9 cellular contexts compared by ENCODE assay signal in genomic region chr11:47415091-47415854, GRCh38. TPM values are rescaled to one million over a fixed set of nuclear protein-coding genes. Genes with fewer than 3 reads are reported as not detected.
DNase-seq lines count a peak whose midpoint lies in the region; ATAC-seq, FAIRE-seq and TF ChIP-seq lines count a peak whose summit lies in the region.
"Had no signal": no experiment of that assay in that cellular context is flagged by ENCODE, and none has a peak within 500 bp of the region (broad histone marks: within the 10 kb centered on the region; RNA-seq: fewer than 3 reads in every experiment).

No MANE protein-coding gene starts in this region.

- no peaks in the 10 kb centered on the region for H4K20me1 ChIP-seq in HepG2 (ENCODE audit: insufficient read depth, low read length)

- POLR2A ChIA-PET in HepG2 (lab: Yijun Ruan, JAX) = interaction anchor here (1.0 to 1.2 kb wide), 3 partner anchors 8 to 27 kb away, joined by 3 to 10 read pairs (median 3); partner anchors contain the start of gene PSMC3

- no TSS peak for BruUV-seq in HepG2 (replicated peaks; lab: Mats Ljungman, UMichigan)

- H3K9me3 ChIP-seq in HepG2 (ENCODE audit: low read length) = no peaks in the 10 kb centered on the region

- no peaks in the 10 kb centered on the region for H3K27me3 ChIP-seq in HepG2 (ENCODE audit: control insufficient read depth in 1 of 2, insufficient read depth in 2 of 2, low read length in 2 of 2)

- H3K4me3 ChIP-seq in HepG2 (replicated peaks in 1 of 3; ENCODE audit: insufficient read depth in 1 of 3, low read depth in 2 of 3, low read length in 3 of 3) = no peak overlapping the region

- no peak for TF ChIP-seq CTCF in HepG2 (CRISPR knock-in tag; IDR thresholded peaks at IDR 0.05)

- CTCF ChIA-PET in HepG2 (lab: Yijun Ruan, JAX; ENCODE audit: low intra/inter-chr PET ratio, low total read pairs) = no interaction called here

- FAIRE-seq in HepG2 (lab: Jason Lieb, UNC) (no peak), urothelium cell line (lab: Jason Lieb, UNC) (peak; percentile 85)

- no peaks in the 10 kb centered on the region for H3K27me3 Mint-ChIP-seq in activated T-cell treated with anti-CD3 and anti-CD28 coated beads, Interleukin-2, amount 50 U/mL, for 4 hours (ENCODE audit: low read depth)
- H3K27me3 Mint-ChIP-seq: activated T-helper 17 cell treated with anti-CD3 and anti-CD28 coated beads, Interleukin-2, amount 50 U/mL, for 72 hours had no signal

- no peak overlapping the region for H3K9ac ChIP-seq in HepG2 (ENCODE audit: insufficient read depth, low read depth, low read length)

- no peak for TF ChIP-seq RAD21 in HepG2 (CRISPR knock-in tag; IDR thresholded peaks at IDR 0.05)

- H3K9me3 Mint-ChIP-seq in activated T-cell treated with anti-CD3 and anti-CD28 coated beads, Interleukin-2, amount 50 U/mL, for 4 hours = no peaks in the 10 kb centered on the region
- H3K9me3 Mint-ChIP-seq: activated T-helper 17 cell treated with anti-CD3 and anti-CD28 coated beads, Interleukin-2, amount 50 U/mL, for 72 hours had no signal

- peaks cover 24 to 27% of the 10 kb centered on the region in 2 experiments; a peak in 4 of 5 replicates for H3K36me3 ChIP-seq in HepG2 (replicated peaks in 1 of 2; ENCODE audit: control insufficient read depth in 1 of 2, insufficient read depth in 2 of 2, low read length in 2 of 2)

- no peak for DNase-seq in activated T-cell treated with anti-CD3 and anti-CD28 coated beads, Interleukin-2, amount 50 U/mL, for 4 hours
- no peak for DNase-seq in activated T-cell treated with anti-CD3 and anti-CD28 coated beads, Interleukin-2, amount 50 U/mL, for 1 hour
- no peak for DNase-seq in HepG2 (ENCODE audit: low spot score)
- DNase-seq in urothelium cell line (ENCODE audit: low spot score) = no peak
- no peak for DNase-seq in iPS-NIHi7 (ENCODE audit: extremely low spot score)
- DNase-seq: SIG-M5 had no signal

- TF ChIP-seq EP300 in HepG2 (IDR thresholded peaks at IDR 0.05; ENCODE audit: low read depth in 2 of 2, low read length in 2 of 2) (no peak), HepG2 (CRISPR knock-in tag; IDR thresholded peaks at IDR 0.05; ENCODE audit: borderline replicate concordance) (no peak)

- no peak overlapping the region for H3K27ac ChIP-seq in HepG2 (ENCODE audit: extremely low read length, insufficient read depth, low read length)

- H3K4me1 ChIP-seq in HepG2 (ENCODE audit: insufficient read depth, low read length) = peaks cover 1% of the 10 kb centered on the region

- intact Hi-C loops in HepG2 (cut with micrococcal nuclease; ENCODE audit: unreplicated experiment) = no loop called here

- H3K36me3 Mint-ChIP-seq in activated T-cell treated with anti-CD3 and anti-CD28 coated beads, Interleukin-2, amount 50 U/mL, for 4 hours (ENCODE audit: insufficient read depth) = peaks cover 25% of the 10 kb centered on the region

- in situ Hi-C loops in HepG2 (cut with HindIII; ENCODE audit: extremely low pct_ligation_motif_present, low pct_unique_long_range_greater_than_20kb) = no loop called here

- no peak overlapping the region for H3K4me3 Mint-ChIP-seq in activated T-cell treated with anti-CD3 and anti-CD28 coated beads, Interleukin-2, amount 50 U/mL, for 4 hours
- H3K4me3 Mint-ChIP-seq: activated T-helper 17 cell treated with anti-CD3 and anti-CD28 coated beads, Interleukin-2, amount 50 U/mL, for 72 hours had no signal

- 95% methylated on average over 22 of the region's 31 CpGs for WGBS in HepG2 (ENCODE audit: low lambda C conversion rate)

- ATAC-seq in activated T-cell treated with anti-CD3 and anti-CD28 coated beads, Interleukin-2, amount 50 U/mL, for 4 hours = peak; percentile 6 to 9
- ATAC-seq in HepG2 (peak; percentile 11), HG03460 (IDR thresholded peaks at IDR 0.05; ENCODE audit: unreplicated experiment) (no peak)
- ATAC-seq: activated T-helper 17 cell treated with anti-CD3 and anti-CD28 coated beads, Interleukin-2, amount 50 U/mL, for 72 hours had no signal

- H2AFZ ChIP-seq in HepG2 (ENCODE audit: low read length) = no peak overlapping the region

- no peak; a peak in 1 of 4 replicates for TF ChIP-seq POLR2A in HepG2 (IDR thresholded peaks at IDR 0.05; ENCODE audit: insufficient read depth in 1 of 2, low read depth in 2 of 2, low read length in 2 of 2)

- H3K4me2 ChIP-seq in HepG2 (ENCODE audit: low read depth, low read length) = no peak overlapping the region

- H3K4me1 Mint-ChIP-seq in activated T-cell treated with anti-CD3 and anti-CD28 coated beads, Interleukin-2, amount 50 U/mL, for 4 hours (ENCODE audit: low read depth) = peaks cover 2% of the 10 kb centered on the region

- no peaks in the 10 kb centered on the region for H3K79me2 ChIP-seq in HepG2 (ENCODE audit: insufficient read depth, low read length)

RNA-seq across cellular contexts. Expression of gene SLC39A13, which starts 6.9 kb away (rescaled TPM):
- total RNA-seq in activated T-cell treated with anti-CD3 and anti-CD28 coated beads, Interleukin-2, amount 50 U/mL, for 4 hours = 10 to 100 TPM; 18.7 to 20.8 (median 19.5) TPM
- total RNA-seq in HepG2 (2016; rRNA removed; fragmentation: Illumina TruSeq; extraction: Trizol) = 7.2 and 15.3 TPM in 2 replicates
- 5.8 and 6.7 TPM in 2 replicates for total RNA-seq in HepG2 (2016; cell fraction: cytosol; rRNA removed; fragmentation: Illumina TruSeq; extraction: Trizol; ENCODE audit: low read depth)
- total RNA-seq in HepG2 (2016; cell fraction: insoluble cytoplasmic fraction; rRNA removed; fragmentation: Illumina TruSeq; extraction: Trizol) = 5.9 and 15.1 TPM in 2 replicates
- total RNA-seq in HepG2 (2016; cell fraction: membrane; rRNA removed; fragmentation: Illumina TruSeq; extraction: Trizol) = 12.4 and 12.8 TPM in 2 replicates
- total RNA-seq in HepG2 (2016; cell fraction: nucleus; rRNA removed; fragmentation: Illumina TruSeq; extraction: Trizol) = 13.7 and 15.1 TPM in 2 replicates
- 30.5 and 40.7 TPM in 2 replicates for polyA plus RNA-seq in HepG2 (2011; rRNA removed)
- 23.0 and 34.8 TPM in 2 replicates for polyA plus RNA-seq in HepG2 (2011; cell fraction: cytosol; rRNA removed)
- 143 and 176 TPM in 2 replicates for polyA plus RNA-seq in HepG2 (2011; cell fraction: nucleus; rRNA removed)
- 13.2 and 20.5 TPM in 2 replicates for polyA plus RNA-seq in HepG2 (2012)
- 9.4 and 9.7 TPM in 2 replicates for polyA plus RNA-seq in HepG2 (2016; cell fraction: cytosol; fragmentation: Illumina TruSeq; extraction: Trizol; ENCODE audit: low read depth)
- 6.9 and 7.7 TPM in 2 replicates for polyA plus RNA-seq in HepG2 (2016; cell fraction: insoluble cytoplasmic fraction; fragmentation: Illumina TruSeq; extraction: Trizol; ENCODE audit: low read depth)
- polyA plus RNA-seq in HepG2 (2016; cell fraction: membrane; fragmentation: Illumina TruSeq; extraction: Trizol; ENCODE audit: low read depth) = 11.6 and 15.3 TPM in 2 replicates
- polyA plus RNA-seq in HepG2 (2016; cell fraction: nucleus; fragmentation: Illumina TruSeq; extraction: Trizol; ENCODE audit: insufficient read depth, low read depth) = 31.2 and 34.6 TPM in 2 replicates
- 14.8 and 27.8 TPM in 2 replicates for polyA minus RNA-seq in HepG2 (2011; rRNA and poly(A)+ RNA removed; ENCODE audit: low replicate concordance)
- polyA minus RNA-seq in HepG2 (2011; cell fraction: cytosol; rRNA and poly(A)+ RNA removed) = 8.2 and 8.5 TPM in 2 replicates
- polyA minus RNA-seq in HepG2 (2011; cell fraction: nucleus; rRNA and poly(A)+ RNA removed) = 15.2 and 17.7 TPM in 2 replicates

RNA-seq across cellular contexts. Expression of gene PSMC3, which starts 11.0 kb away (rescaled TPM):
- 100 to 1,000 TPM; 275 to 300 (median 299) TPM for total RNA-seq in activated T-cell treated with anti-CD3 and anti-CD28 coated beads, Interleukin-2, amount 50 U/mL, for 4 hours
- 214 and 279 TPM in 2 replicates for total RNA-seq in HepG2 (2016; rRNA removed; fragmentation: Illumina TruSeq; extraction: Trizol)
- total RNA-seq in HepG2 (2016; cell fraction: cytosol; rRNA removed; fragmentation: Illumina TruSeq; extraction: Trizol; ENCODE audit: low read depth) = 50.9 and 53.3 TPM in 2 replicates
- 219 and 288 TPM in 2 replicates for total RNA-seq in HepG2 (2016; cell fraction: insoluble cytoplasmic fraction; rRNA removed; fragmentation: Illumina TruSeq; extraction: Trizol)
- 67.5 and 75.1 TPM in 2 replicates for total RNA-seq in HepG2 (2016; cell fraction: membrane; rRNA removed; fragmentation: Illumina TruSeq; extraction: Trizol)
- total RNA-seq in HepG2 (2016; cell fraction: nucleus; rRNA removed; fragmentation: Illumina TruSeq; extraction: Trizol) = 86.3 and 92.9 TPM in 2 replicates
- polyA plus RNA-seq in HepG2 (2011; rRNA removed) = 66.7 and 75.8 TPM in 2 replicates
- polyA plus RNA-seq in HepG2 (2011; cell fraction: cytosol; rRNA removed) = 95.2 and 102 TPM in 2 replicates
- 41.7 and 44.9 TPM in 2 replicates for polyA plus RNA-seq in HepG2 (2011; cell fraction: nucleus; rRNA removed)
- polyA plus RNA-seq in HepG2 (2012) = 71.8 and 98.0 TPM in 2 replicates
- polyA plus RNA-seq in HepG2 (2016; cell fraction: cytosol; fragmentation: Illumina TruSeq; extraction: Trizol; ENCODE audit: low read depth) = 52.7 and 54.7 TPM in 2 replicates
- polyA plus RNA-seq in HepG2 (2016; cell fraction: insoluble cytoplasmic fraction; fragmentation: Illumina TruSeq; extraction: Trizol; ENCODE audit: low read depth) = 298 and 314 TPM in 2 replicates
- 58.7 and 63.6 TPM in 2 replicates for polyA plus RNA-seq in HepG2 (2016; cell fraction: membrane; fragmentation: Illumina TruSeq; extraction: Trizol; ENCODE audit: low read depth)
- 117 and 127 TPM in 2 replicates for polyA plus RNA-seq in HepG2 (2016; cell fraction: nucleus; fragmentation: Illumina TruSeq; extraction: Trizol; ENCODE audit: insufficient read depth, low read depth)
- 52.6 and 310 TPM in 2 replicates for polyA minus RNA-seq in HepG2 (2011; rRNA and poly(A)+ RNA removed; ENCODE audit: low replicate concordance)
- 39.1 and 44.3 TPM in 2 replicates for polyA minus RNA-seq in HepG2 (2011; cell fraction: cytosol; rRNA and poly(A)+ RNA removed)
- polyA minus RNA-seq in HepG2 (2011; cell fraction: nucleus; rRNA and poly(A)+ RNA removed) = 51.1 and 58.3 TPM in 2 replicates

RNA-seq across cellular contexts. Expression of gene RAPSN, which starts 33.7 kb away (rescaled TPM):
- total RNA-seq in activated T-cell treated with anti-CD3 and anti-CD28 coated beads, Interleukin-2, amount 50 U/mL, for 4 hours = under 1 TPM; 0.46 to 0.53 (median 0.52) TPM
- 0.60 and 1.2 TPM in 2 replicates for total RNA-seq in HepG2 (2016; rRNA removed; fragmentation: Illumina TruSeq; extraction: Trizol)
- 0.91 and 1.4 TPM in 2 replicates for total RNA-seq in HepG2 (2016; cell fraction: cytosol; rRNA removed; fragmentation: Illumina TruSeq; extraction: Trizol; ENCODE audit: low read depth)
- total RNA-seq in HepG2 (2016; cell fraction: insoluble cytoplasmic fraction; rRNA removed; fragmentation: Illumina TruSeq; extraction: Trizol) = 1.0 and 1.7 TPM in 2 replicates
- total RNA-seq in HepG2 (2016; cell fraction: membrane; rRNA removed; fragmentation: Illumina TruSeq; extraction: Trizol) = 1.2 and 1.4 TPM in 2 replicates
- 0.72 and 1.2 TPM in 2 replicates for total RNA-seq in HepG2 (2016; cell fraction: nucleus; rRNA removed; fragmentation: Illumina TruSeq; extraction: Trizol)
- 0.15 and 0.40 TPM in 2 replicates for polyA plus RNA-seq in HepG2 (2011; rRNA removed)
- 0.13 and 0.14 TPM in 2 replicates for polyA plus RNA-seq in HepG2 (2011; cell fraction: cytosol; rRNA removed)
- 0.77 and 1.1 TPM in 2 replicates for polyA plus RNA-seq in HepG2 (2011; cell fraction: nucleus; rRNA removed)
- 0.79 and 0.80 TPM in 2 replicates for polyA plus RNA-seq in HepG2 (2012)
- polyA plus RNA-seq in HepG2 (2016; cell fraction: cytosol; fragmentation: Illumina TruSeq; extraction: Trizol; ENCODE audit: low read depth) = 0.51 and 1.2 TPM in 2 replicates
- polyA plus RNA-seq in HepG2 (2016; cell fraction: insoluble cytoplasmic fraction; fragmentation: Illumina TruSeq; extraction: Trizol; ENCODE audit: low read depth) = 0.83 and 0.93 TPM in 2 replicates
- 0.44 TPM in 1 of 2 replicates, not detected in the other for polyA plus RNA-seq in HepG2 (2016; cell fraction: membrane; fragmentation: Illumina TruSeq; extraction: Trizol; ENCODE audit: low read depth)
- polyA plus RNA-seq in HepG2 (2016; cell fraction: nucleus; fragmentation: Illumina TruSeq; extraction: Trizol; ENCODE audit: insufficient read depth, low read depth) = 2.3 and 3.6 TPM in 2 replicates
- 0.16 and 0.64 TPM in 2 replicates for polyA minus RNA-seq in HepG2 (2011; rRNA and poly(A)+ RNA removed; ENCODE audit: low replicate concordance)
- not detected in 2 replicates for polyA minus RNA-seq in HepG2 (2011; cell fraction: cytosol; rRNA and poly(A)+ RNA removed)
- 0.75 and 1.2 TPM in 2 replicates for polyA minus RNA-seq in HepG2 (2011; cell fraction: nucleus; rRNA and poly(A)+ RNA removed)

RNA-seq across cellular contexts. Expression of gene SPI1, which starts 36.9 kb away (rescaled TPM):
- total RNA-seq in activated T-cell treated with anti-CD3 and anti-CD28 coated beads, Interleukin-2, amount 50 U/mL, for 4 hours = 1 to 10 TPM in 2 of 3 donors, under 1 TPM in 1; 0.74 to 2.3 (median 1.1) TPM
- total RNA-seq in HepG2 (2016; rRNA removed; fragmentation: Illumina TruSeq; extraction: Trizol) = not detected in 2 replicates
- total RNA-seq in HepG2 (2016; cell fraction: cytosol; rRNA removed; fragmentation: Illumina TruSeq; extraction: Trizol; ENCODE audit: low read depth) = not detected in 2 replicates
- total RNA-seq in HepG2 (2016; cell fraction: insoluble cytoplasmic fraction; rRNA removed; fragmentation: Illumina TruSeq; extraction: Trizol) = not detected in 2 replicates
- not detected in 2 replicates for total RNA-seq in HepG2 (2016; cell fraction: membrane; rRNA removed; fragmentation: Illumina TruSeq; extraction: Trizol)
- not detected in 2 replicates for total RNA-seq in HepG2 (2016; cell fraction: nucleus; rRNA removed; fragmentation: Illumina TruSeq; extraction: Trizol)
- polyA plus RNA-seq in HepG2 (2011; rRNA removed) = not detected in 2 replicates
- polyA plus RNA-seq in HepG2 (2011; cell fraction: cytosol; rRNA removed) = not detected in 2 replicates
- polyA plus RNA-seq in HepG2 (2011; cell fraction: nucleus; rRNA removed) = not detected in 2 replicates
- not detected in 2 replicates for polyA plus RNA-seq in HepG2 (2012)
- not detected in 2 replicates for polyA plus RNA-seq in HepG2 (2016; cell fraction: cytosol; fragmentation: Illumina TruSeq; extraction: Trizol; ENCODE audit: low read depth)
- polyA plus RNA-seq in HepG2 (2016; cell fraction: insoluble cytoplasmic fraction; fragmentation: Illumina TruSeq; extraction: Trizol; ENCODE audit: low read depth) = not detected in 2 replicates
- polyA plus RNA-seq in HepG2 (2016; cell fraction: membrane; fragmentation: Illumina TruSeq; extraction: Trizol; ENCODE audit: low read depth) = not detected in 2 replicates
- polyA plus RNA-seq in HepG2 (2016; cell fraction: nucleus; fragmentation: Illumina TruSeq; extraction: Trizol; ENCODE audit: insufficient read depth, low read depth) = not detected in 2 replicates
- polyA minus RNA-seq in HepG2 (2011; rRNA and poly(A)+ RNA removed; ENCODE audit: low replicate concordance) = 0.61 and 0.70 TPM in 2 replicates
- polyA minus RNA-seq in HepG2 (2011; cell fraction: cytosol; rRNA and poly(A)+ RNA removed) = not detected in 2 replicates
- not detected in 2 replicates for polyA minus RNA-seq in HepG2 (2011; cell fraction: nucleus; rRNA and poly(A)+ RNA removed)
- total RNA-seq: fibroblast of villous mesenchyme had no signal
